In the genomic region with DNA sequence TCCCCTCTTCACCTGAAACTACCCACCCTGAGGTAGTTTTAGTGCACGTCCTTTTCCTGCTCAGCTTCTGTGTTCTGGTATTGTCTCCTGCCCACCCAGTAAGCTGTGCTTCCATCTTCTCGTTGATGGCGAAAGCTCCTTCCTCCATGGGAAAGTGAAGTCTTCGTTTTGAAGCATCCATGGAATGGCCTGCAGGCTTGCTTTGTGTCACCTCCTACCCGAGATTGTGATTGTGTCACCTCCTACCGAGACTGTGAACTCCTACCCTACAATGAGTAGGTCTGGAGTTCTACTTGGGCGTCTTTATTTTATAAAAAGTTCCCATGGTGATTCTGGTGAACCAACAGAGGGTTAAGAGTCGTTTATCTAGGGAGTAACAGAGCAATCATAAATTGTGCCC, we compare ENCODE assay signal across 15 cellular contexts. TPM values are rescaled to one million over a fixed set of nuclear protein-coding genes. Genes with fewer than 3 reads are reported as not detected.
DNase-seq lines count a peak whose midpoint lies in the region; ATAC-seq and TF ChIP-seq lines count a peak whose summit lies in the region.
"Had no signal": no experiment of that assay in that cellular context is flagged by ENCODE, and none has a peak within 500 bp of the region (broad histone marks: within the 10 kb centered on the region; RNA-seq: fewer than 3 reads in every experiment).

No MANE protein-coding gene starts in this region.

- H3K27ac Mint-ChIP-seq in WTC11 (peak overlapping the region; percentile 19; the same call in 1 of the 2 replicates), memory B cell (peak overlapping the region; percentile 5)
- peak overlapping the region; percentile 69 for H3K27ac Mint-ChIP-seq in stimulated activated effector memory CD8-positive, alpha-beta T cell treated with anti-CD3 and anti-CD28 coated beads, Interleukin-12 subunit alpha, Interleukin-12 subunit beta, amount 100 ng/mL, for 72 hours

- no peaks in the 10 kb centered on the region for H3K9me3 ChIP-seq in colonic mucosa

- H3K27me3 Mint-ChIP-seq in WTC11 (ENCODE audit: low read depth): no peaks in the 10 kb centered on the region
- H3K27me3 Mint-ChIP-seq in memory B cell: no peaks in the 10 kb centered on the region
- H3K27me3 Mint-ChIP-seq: CD4-positive, CD25-positive, alpha-beta regulatory T cell had no signal

- peaks cover 14% of the 10 kb centered on the region for H3K9me3 Mint-ChIP-seq in WTC11
- peaks cover 4% of the 10 kb centered on the region for H3K9me3 Mint-ChIP-seq in memory B cell
- H3K9me3 Mint-ChIP-seq in stimulated activated effector memory CD8-positive, alpha-beta T cell treated with anti-CD3 and anti-CD28 coated beads, Interleukin-12 subunit alpha, Interleukin-12 subunit beta, amount 100 ng/mL, for 72 hours: no peaks in the 10 kb centered on the region
- H3K9me3 Mint-ChIP-seq: CD4-positive, CD25-positive, alpha-beta regulatory T cell had no signal

- TF ChIP-seq CTCF in WTC11 (IDR thresholded peaks at IDR 0.05) (no peak), colonic mucosa (IDR thresholded peaks at IDR 0.05) (no peak)

- H3K36me3 Mint-ChIP-seq in WTC11: peaks cover 16% of the 10 kb centered on the region
- peaks cover 25% of the 10 kb centered on the region for H3K36me3 Mint-ChIP-seq in memory B cell
- peaks cover 50% of the 10 kb centered on the region for H3K36me3 Mint-ChIP-seq in stimulated activated effector memory CD8-positive, alpha-beta T cell treated with anti-CD3 and anti-CD28 coated beads, Interleukin-12 subunit alpha, Interleukin-12 subunit beta, amount 100 ng/mL, for 72 hours

- no peak overlapping the region for H3K9ac ChIP-seq in colonic mucosa (ENCODE audit: low read depth in 2 of 2, low read length in 2 of 2)
- H3K9ac ChIP-seq: BLaER1 treated with 17β-estradiol and CSF1 and Interleukin-3, amounts not matched to agents 10 nM and 100 nM; GM23248 had no signal

- intact Hi-C loops in colonic mucosa (cut with DNase I): no loop called here

- no peaks in the 10 kb centered on the region for H3K36me3 ChIP-seq in colonic mucosa

- no peak for ATAC-seq in WTC11
- ATAC-seq in memory B cell (ENCODE audit: low read depth): no peak
- no peak for ATAC-seq in stimulated activated effector memory CD8-positive, alpha-beta T cell treated with anti-CD3 and anti-CD28 coated beads, Interleukin-12 subunit alpha, Interleukin-12 subunit beta, amount 100 ng/mL, for 72 hours

- DNase-seq in WTC11 (ENCODE audit: low spot score) (no peak), memory B cell (ENCODE audit: low spot score in 2 of 2) (no peak), GF-D8 (lab: John Stamatoyannopoulos, UW) (no peak), NCI-H748 treated with DMSO at 0.1 percent for 48 hours (lab: John Stamatoyannopoulos, UW) (no peak), colonic mucosa (no peak), SK-N-DZ (ENCODE audit: low spot score) (no peak)
- DNase-seq in stimulated activated effector memory CD8-positive, alpha-beta T cell treated with anti-CD3 and anti-CD28 coated beads, Interleukin-12 subunit alpha, Interleukin-12 subunit beta, amount 100 ng/mL, for 72 hours (ENCODE audit: low spot score in 2 of 2): no peak
- DNase-seq: ACHN; CD4-positive, CD25-positive, alpha-beta regulatory T cell; DMS79; GM23248; H7; KBM-7 had no signal

- H3K4me1 Mint-ChIP-seq in WTC11: 0 out of 2 replicates have a peak, but pooled peaks cover 4% of the 10 kb centered on the region
- H3K4me1 Mint-ChIP-seq in memory B cell: peaks cover 2% of the 10 kb centered on the region
- H3K4me1 Mint-ChIP-seq in stimulated activated effector memory CD8-positive, alpha-beta T cell treated with anti-CD3 and anti-CD28 coated beads, Interleukin-12 subunit alpha, Interleukin-12 subunit beta, amount 100 ng/mL, for 72 hours: peaks cover 14% of the 10 kb centered on the region

- CTCF ChIA-PET in WTC11 (lab: Charles Lee): interaction anchor here (0.6 to 2.5 kb wide), 6 partner anchors 8 to 230 kb away, joined by 3 to 11 read pairs (median 4); no protein-coding TSS in a partner anchor

- no peaks in the 10 kb centered on the region for H3K4me1 ChIP-seq in colonic mucosa

- no peak overlapping the region for H3K4me3 Mint-ChIP-seq in WTC11
- H3K4me3 Mint-ChIP-seq in memory B cell: no peak overlapping the region
- H3K4me3 Mint-ChIP-seq in stimulated activated effector memory CD8-positive, alpha-beta T cell treated with anti-CD3 and anti-CD28 coated beads, Interleukin-12 subunit alpha, Interleukin-12 subunit beta, amount 100 ng/mL, for 72 hours: no peak overlapping the region
- H3K4me3 Mint-ChIP-seq: CD4-positive, CD25-positive, alpha-beta regulatory T cell had no signal

- H3K27ac ChIP-seq in colonic mucosa: no peak overlapping the region
- H3K27ac ChIP-seq: BLaER1 treated with 17β-estradiol and CSF1 and Interleukin-3, amounts not matched to agents 10 nM and 100 nM; GM23248; HL-60 had no signal

- POLR2A ChIA-PET in WTC11 (lab: Charles Lee): no interaction called here

- no peak overlapping the region for H3K4me3 ChIP-seq in colonic mucosa
- H3K4me3 ChIP-seq: BLaER1 treated with 17β-estradiol and CSF1 and Interleukin-3, amounts not matched to agents 10 nM and 100 nM; GM23248 had no signal

- H3K27me3 ChIP-seq in colonic mucosa: no peaks in the 10 kb centered on the region
- H3K27me3 ChIP-seq: BLaER1 treated with 17β-estradiol and CSF1 and Interleukin-3, amounts not matched to agents 10 nM and 100 nM had no signal

TF ChIP-seq in WTC11, 78 proteins besides CTCF, POLR2A, EP300 and RAD21:
- TF ChIP-seq, protein P1, sequence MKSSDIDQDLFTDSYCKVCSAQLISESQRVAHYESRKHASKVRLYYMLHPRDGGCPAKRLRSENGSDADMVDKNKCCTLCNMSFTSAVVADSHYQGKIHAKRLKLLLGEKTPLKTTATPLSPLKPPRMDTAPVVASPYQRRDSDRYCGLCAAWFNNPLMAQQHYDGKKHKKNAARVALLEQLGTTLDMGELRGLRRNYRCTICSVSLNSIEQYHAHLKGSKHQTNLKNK (CRISPR knock-in tag; IDR thresholded peaks at IDR 0.05): no peak
- TF ChIP-seq GTF2I (CRISPR knock-in tag; conservative IDR thresholded peaks at IDR 0.05) (no peak), ZNF138 (CRISPR knock-in tag; conservative IDR thresholded peaks at IDR 0.05) (no peak), ZNF416 (CRISPR knock-in tag; IDR thresholded peaks at IDR 0.05) (no peak), MXD4 (CRISPR knock-in tag; IDR thresholded peaks at IDR 0.05; ENCODE audit: borderline replicate concordance) (no peak)
- TF ChIP-seq, protein P2, sequence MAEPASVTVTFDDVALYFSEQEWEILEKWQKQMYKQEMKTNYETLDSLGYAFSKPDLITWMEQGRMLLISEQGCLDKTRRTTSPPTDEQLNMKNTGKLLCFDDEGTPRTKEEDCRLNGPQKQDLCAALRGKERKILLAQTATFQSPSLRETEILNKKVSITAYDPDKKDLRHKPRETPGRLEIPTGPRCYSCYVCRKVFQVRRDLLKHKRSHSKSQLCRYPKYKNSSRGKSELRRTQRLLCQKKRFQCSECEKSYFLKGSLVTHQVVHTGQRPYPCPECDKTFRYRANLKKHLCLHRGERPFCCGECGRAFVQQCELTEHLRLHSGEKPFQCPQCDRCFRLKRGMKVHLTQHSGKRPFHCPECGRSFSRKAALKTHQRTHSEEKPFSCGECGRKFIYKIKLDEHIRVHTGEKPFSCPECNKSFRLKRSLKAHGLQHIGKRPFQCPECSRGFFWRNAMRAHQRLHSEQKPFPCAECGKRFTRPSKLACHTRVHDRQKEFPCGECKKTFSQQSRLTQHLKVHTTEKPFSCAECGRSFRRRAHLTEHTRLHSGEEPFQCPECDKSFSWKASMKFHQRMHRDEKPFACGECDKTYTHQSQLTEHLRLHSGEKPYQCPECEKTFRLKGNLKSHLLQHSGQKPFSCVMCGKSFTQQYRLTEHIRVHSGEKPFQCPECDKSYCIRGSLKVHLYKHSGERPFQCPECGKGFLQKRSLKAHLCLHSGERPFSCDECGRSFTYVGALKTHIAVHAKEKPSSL (CRISPR knock-in tag; conservative IDR thresholded peaks at IDR 0.05): no peak
TF ChIP-seq in WTC11: peak in this region for 0.

RNA-seq across cellular contexts. Expression of a gene that starts 25.9 kb away (rescaled TPM):
- total RNA-seq in WTC11 (2021) (6.3 to 6.5 TPM (median 6.5 TPM) in 3 replicates), colonic mucosa (10 to 100 TPM in 1 of 2 donors, 1 to 10 TPM in 1; 6.0 to 11.1 TPM)
- polyA plus RNA-seq in SK-N-DZ (2014; cell fraction: cytosol; rRNA removed): 6.4 and 7.0 TPM in 2 replicates
- polyA plus RNA-seq in SK-N-DZ (2014; cell fraction: nucleus; rRNA removed): 14.4 and 19.5 TPM in 2 replicates

Comparison
In these comparisons a context has a peak if more than half of its experiments do, and no peak if none do; other contexts are left out.
1. H3K27ac Mint-ChIP-seq: peak in every context shown above with its lines; median percentile 69 in stimulated activated effector memory CD8-positive, alpha-beta T cell treated with anti-CD3 and anti-CD28 coated beads, Interleukin-12 subunit alpha, Interleukin-12 subunit beta, amount 100 ng/mL, for 72 hours; 19 in WTC11; 5 in memory B cell.